In the genomic region with DNA sequence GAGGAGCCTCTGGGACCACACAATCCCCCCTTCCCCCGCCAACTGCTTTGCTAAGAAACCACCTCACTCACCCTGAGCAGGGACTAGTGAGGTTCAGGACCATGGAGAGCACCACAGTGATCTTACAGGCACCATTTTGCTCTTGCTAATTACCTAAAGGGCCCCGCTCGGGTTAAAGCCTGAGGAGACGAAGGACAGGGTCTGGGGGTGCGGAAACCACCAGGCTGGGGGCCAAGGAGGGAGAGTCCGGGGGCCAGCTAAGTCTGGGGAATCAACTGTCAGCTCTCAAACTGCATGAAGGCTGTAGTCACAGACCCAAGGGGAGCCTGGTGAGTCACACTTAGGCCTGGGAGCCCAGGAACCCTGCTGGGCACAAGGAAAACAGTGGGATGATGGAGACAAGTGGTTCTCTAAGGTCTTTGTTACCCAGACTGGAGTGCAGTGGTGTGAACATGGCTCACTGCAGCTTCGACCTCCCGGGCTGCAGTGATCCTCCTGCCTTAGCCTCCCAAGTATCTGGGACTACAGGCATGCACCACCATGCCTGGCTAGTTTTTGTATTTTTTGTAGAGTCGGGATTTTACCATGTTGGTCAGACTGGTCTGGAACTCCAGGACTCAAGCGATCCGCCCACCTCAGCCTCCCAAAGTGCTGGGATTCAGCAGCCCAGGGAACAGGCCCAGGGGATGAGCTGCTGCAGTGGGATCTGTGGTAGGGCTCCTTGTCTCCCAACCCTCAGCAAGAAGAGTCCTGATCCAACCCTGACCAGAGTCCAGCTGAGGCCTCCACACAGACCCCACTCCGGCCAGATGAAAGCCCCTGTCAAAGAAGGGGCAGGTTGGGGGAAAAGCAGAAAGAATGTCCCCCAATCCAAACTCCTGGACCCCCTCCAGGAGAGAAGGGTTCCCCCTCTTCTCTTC, we compare ENCODE assay signal across 1 cellular context.
TF ChIP-seq lines count a peak whose summit lies in the region.

No MANE protein-coding gene starts in this region.

TF ChIP-seq in GM23338, 12 proteins besides CTCF, POLR2A, EP300 and RAD21:
- no peak for TF ChIP-seq ZNF462 (CRISPR knock-in tag; IDR thresholded peaks at IDR 0.05)
- TF ChIP-seq STAT1 (IDR thresholded peaks at IDR 0.05; ENCODE audit: unreplicated experiment), result no peak
- peak; percentile 42; the same call in 1 of the 2 replicates for TF ChIP-seq CREB1 (CRISPR knock-in tag; IDR thresholded peaks at IDR 0.05; ENCODE audit: low read depth)
- TF ChIP-seq ZNF114 (CRISPR knock-in tag; IDR thresholded peaks at IDR 0.05), result peak; percentile 82; the same call in 1 of the 2 replicates
- TF ChIP-seq JUNB (IDR thresholded peaks at IDR 0.05; ENCODE audit: unreplicated experiment), result no peak
- TF ChIP-seq EZH2phosphoT487 (IDR thresholded peaks at IDR 0.05; ENCODE audit: unreplicated experiment), result no peak
- no peak for TF ChIP-seq EZH2 (IDR thresholded peaks at IDR 0.05; ENCODE audit: low read depth, unreplicated experiment)
- TF ChIP-seq ZNF331 (CRISPR knock-in tag; IDR thresholded peaks at IDR 0.05; ENCODE audit: low read depth), result peak; percentile 53
- TF ChIP-seq, protein P1, sequence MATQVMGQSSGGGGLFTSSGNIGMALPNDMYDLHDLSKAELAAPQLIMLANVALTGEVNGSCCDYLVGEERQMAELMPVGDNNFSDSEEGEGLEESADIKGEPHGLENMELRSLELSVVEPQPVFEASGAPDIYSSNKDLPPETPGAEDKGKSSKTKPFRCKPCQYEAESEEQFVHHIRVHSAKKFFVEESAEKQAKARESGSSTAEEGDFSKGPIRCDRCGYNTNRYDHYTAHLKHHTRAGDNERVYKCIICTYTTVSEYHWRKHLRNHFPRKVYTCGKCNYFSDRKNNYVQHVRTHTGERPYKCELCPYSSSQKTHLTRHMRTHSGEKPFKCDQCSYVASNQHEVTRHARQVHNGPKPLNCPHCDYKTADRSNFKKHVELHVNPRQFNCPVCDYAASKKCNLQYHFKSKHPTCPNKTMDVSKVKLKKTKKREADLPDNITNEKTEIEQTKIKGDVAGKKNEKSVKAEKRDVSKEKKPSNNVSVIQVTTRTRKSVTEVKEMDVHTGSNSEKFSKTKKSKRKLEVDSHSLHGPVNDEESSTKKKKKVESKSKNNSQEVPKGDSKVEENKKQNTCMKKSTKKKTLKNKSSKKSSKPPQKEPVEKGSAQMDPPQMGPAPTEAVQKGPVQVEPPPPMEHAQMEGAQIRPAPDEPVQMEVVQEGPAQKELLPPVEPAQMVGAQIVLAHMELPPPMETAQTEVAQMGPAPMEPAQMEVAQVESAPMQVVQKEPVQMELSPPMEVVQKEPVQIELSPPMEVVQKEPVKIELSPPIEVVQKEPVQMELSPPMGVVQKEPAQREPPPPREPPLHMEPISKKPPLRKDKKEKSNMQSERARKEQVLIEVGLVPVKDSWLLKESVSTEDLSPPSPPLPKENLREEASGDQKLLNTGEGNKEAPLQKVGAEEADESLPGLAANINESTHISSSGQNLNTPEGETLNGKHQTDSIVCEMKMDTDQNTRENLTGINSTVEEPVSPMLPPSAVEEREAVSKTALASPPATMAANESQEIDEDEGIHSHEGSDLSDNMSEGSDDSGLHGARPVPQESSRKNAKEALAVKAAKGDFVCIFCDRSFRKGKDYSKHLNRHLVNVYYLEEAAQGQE (IDR thresholded peaks at IDR 0.05; ENCODE audit: unreplicated experiment), result peak; percentile 95
- no peak for TF ChIP-seq NANOG (IDR thresholded peaks at IDR 0.05; ENCODE audit: borderline replicate concordance)
- TF ChIP-seq ETS1 (IDR thresholded peaks at IDR 0.05), result no peak
- TF ChIP-seq POLR2AphosphoS5 (IDR thresholded peaks at IDR 0.05; ENCODE audit: low read depth), result no peak
